In genomic region chr11:83035070-83035854, GRCh38 we compare ENCODE assay signal across 9 cellular contexts. TPM values are rescaled to one million over a fixed set of nuclear protein-coding genes. Genes with fewer than 3 reads are reported as not detected.
DNase-seq lines count a peak whose midpoint lies in the region; ATAC-seq, FAIRE-seq and TF ChIP-seq lines count a peak whose summit lies in the region.
"Had no signal": no experiment of that assay in that cellular context is flagged by ENCODE, and none has a peak within 500 bp of the region (broad histone marks: within the 10 kb centered on the region; RNA-seq: fewer than 3 reads in every experiment).

No MANE protein-coding gene starts in this region.

- H3K4me3 ChIP-seq in bronchial epithelial cell (ENCODE audit: low read depth, low read length) (no peak overlapping the region), sigmoid colon (no peak overlapping the region), body of pancreas (no peak overlapping the region)

- TF ChIP-seq POLR2A in sigmoid colon (IDR thresholded peaks at IDR 0.05) (no peak), body of pancreas (IDR thresholded peaks at IDR 0.05) (no peak)

- WGBS in sigmoid colon, 2 donors: 79 to 92% methylated on average over 6 of the region's 6 CpGs
- WGBS in body of pancreas, 2 donors: 85 to 87% methylated on average over 5 to 6 of the region's 6 CpGs

- DNase-seq in bronchial epithelial cell (ENCODE audit: low read depth) (peak; percentile 80), sigmoid colon (no peak), body of pancreas (no peak), 8988T (no peak), SIG-M5 (lab: John Stamatoyannopoulos, UW) (no peak)

- peak; percentile 47 for ATAC-seq in GM19035 (IDR thresholded peaks at IDR 0.05; ENCODE audit: unreplicated experiment)
- ATAC-seq in HG03442 (IDR thresholded peaks at IDR 0.05; ENCODE audit: unreplicated experiment): peak; percentile 45
- no peak for ATAC-seq in body of pancreas
- no peak for ATAC-seq in HG03520 (IDR thresholded peaks at IDR 0.05; ENCODE audit: unreplicated experiment)

- peaks cover 0 to 63% (median 50%) of the 10 kb centered on the region in 4 donors for H3K4me1 ChIP-seq in sigmoid colon
- H3K4me1 ChIP-seq in body of pancreas: peaks cover 25% of the 10 kb centered on the region

- intact Hi-C loops in sigmoid colon (cut with DNase I) (loop anchor here (2.0 kb wide), 1 partner anchor 122 kb away; the partner anchor contains the start of gene PCF11), body of pancreas (cut with DNase I) (no loop called here)

- no peaks in the 10 kb centered on the region for H3K27me3 ChIP-seq in bronchial epithelial cell (ENCODE audit: control insufficient read depth, insufficient read depth, low read length)
- no peaks in the 10 kb centered on the region for H3K27me3 ChIP-seq in sigmoid colon
- no peaks in the 10 kb centered on the region for H3K27me3 ChIP-seq in body of pancreas

- H3K27ac ChIP-seq in sigmoid colon (peak overlapping the region; percentile 83 to 86 (median 85)), body of pancreas (no peak overlapping the region)

- H3K36me3 ChIP-seq in bronchial epithelial cell (ENCODE audit: control insufficient read depth, insufficient read depth, low read length) (no peaks in the 10 kb centered on the region), sigmoid colon (no peaks in the 10 kb centered on the region), body of pancreas (replicated peaks in 1 of 2; ENCODE audit: insufficient read depth in 1 of 2, low read depth in 2 of 2) (no peaks in the 10 kb centered on the region)

- H3K9me3 ChIP-seq in sigmoid colon (no peaks in the 10 kb centered on the region), body of pancreas (no peaks in the 10 kb centered on the region)

- no peak for FAIRE-seq in bronchial epithelial cell (lab: Jason Lieb, UNC)
- FAIRE-seq: small intestine had no signal

- no peak for TF ChIP-seq EP300 in sigmoid colon (IDR thresholded peaks at IDR 0.05)

- no peak for TF ChIP-seq CTCF in bronchial epithelial cell (IDR thresholded peaks at IDR 0.05; ENCODE audit: insufficient read depth, low read length, severe bottlenecking)
- TF ChIP-seq CTCF in sigmoid colon (IDR thresholded peaks at IDR 0.05): no peak
- no peak for TF ChIP-seq CTCF in body of pancreas (IDR thresholded peaks at IDR 0.05)

RNA-seq across cellular contexts. Expression of gene RAB30, which starts 36.4 kb away (rescaled TPM):
- 3.2 and 3.7 TPM in 2 replicates for total RNA-seq in bronchial epithelial cell
- 10 to 100 TPM; 22.2 to 29.9 (median 26.3) TPM for total RNA-seq in sigmoid colon
- 10 to 100 TPM in 2 of 3 donors, 1 to 10 TPM in 1; 6.0 to 27.7 (median 12.4) TPM for polyA plus RNA-seq in sigmoid colon
- 10 to 100 TPM in 1 of 2 donors, 1 to 10 TPM in 1; 1.6 to 10.4 TPM for total RNA-seq in body of pancreas

Comparison
In these comparisons a context has a peak if more than half of its experiments do, and no peak if none do; other contexts are left out.
1. ATAC-seq: peak in GM19035 (single experiment) and HG03442 (single experiment); none in body of pancreas (single experiment) and HG03520 (single experiment).
2. H3K27ac ChIP-seq: peak in sigmoid colon (4 of 4); none in body of pancreas (0 of 4).